1 cellular context compared by ENCODE assay signal in the genomic region with DNA sequence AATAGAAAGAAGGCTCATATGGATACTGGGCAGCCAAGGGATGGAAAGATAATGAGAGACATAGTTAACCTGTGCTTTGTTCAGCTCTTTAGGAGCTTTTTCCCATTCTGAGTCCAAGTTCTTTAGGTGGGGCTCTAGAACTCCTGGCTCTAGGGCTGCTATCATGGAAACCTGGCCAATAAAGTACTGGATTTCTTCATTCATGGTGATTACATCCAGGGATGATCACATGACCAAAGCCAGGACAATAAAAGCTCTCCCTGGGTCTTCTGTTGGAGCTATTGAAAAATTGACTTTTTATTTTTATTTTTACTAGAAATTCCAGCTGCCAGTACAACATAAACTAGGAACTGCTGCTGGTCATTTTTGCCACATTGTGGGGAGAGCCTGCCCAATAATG.
TF ChIP-seq lines count a peak whose summit lies in the region.

No MANE protein-coding gene starts in this region.

TF ChIP-seq in SK-N-SH treated with all-trans-retinoic acid at 6 μM for 48 hours, 23 proteins besides CTCF, POLR2A, EP300 and RAD21 (continued from another document):
- no peak for TF ChIP-seq ZFP3 (CRISPR knock-in tag; IDR thresholded peaks at IDR 0.05)
- no peak for TF ChIP-seq SNAI2 (CRISPR knock-in tag; IDR thresholded peaks at IDR 0.05)
